12 cellular contexts compared by ENCODE assay signal in genomic region chr16:15954814-15955151, GRCh38. TPM values are rescaled to one million over a fixed set of nuclear protein-coding genes. Genes with fewer than 3 reads are reported as not detected.
DNase-seq lines count a peak whose midpoint lies in the region; ATAC-seq, FAIRE-seq and TF ChIP-seq lines count a peak whose summit lies in the region.
"Had no signal": no experiment of that assay in that cellular context is flagged by ENCODE, and none has a peak within 500 bp of the region (broad histone marks: within the 10 kb centered on the region; RNA-seq: fewer than 3 reads in every experiment).

No MANE protein-coding gene starts in this region.

- peaks cover 7% of the 10 kb centered on the region for H3K4me1 ChIP-seq in foreskin keratinocyte
- H3K4me1 ChIP-seq in small intestine (ENCODE audit: control insufficient read depth in 2 of 2, insufficient read depth in 1 of 2, low read depth in 1 of 2, low read length in 1 of 2), result peaks cover 0 to 22% of the 10 kb centered on the region in 2 donors
- H3K4me1 ChIP-seq: breast epithelium had no signal

- no peaks in the 10 kb centered on the region for H3K27me3 ChIP-seq in foreskin keratinocyte
- no peaks in the 10 kb centered on the region for H3K27me3 ChIP-seq in small intestine (ENCODE audit: control insufficient read depth in 2 of 2, insufficient read depth in 2 of 2, low read length in 2 of 2)
- H3K27me3 ChIP-seq: breast epithelium had no signal

- intact Hi-C loops in activated CD4-positive, alpha-beta memory T cell treated with anti-CD3 and anti-CD28 coated beads for 36 hours (cut with micrococcal nuclease), result no loop called here

- H3K27ac ChIP-seq in foreskin keratinocyte (no peak overlapping the region), small intestine (ENCODE audit: low read depth in 1 of 2, low read length in 1 of 2) (no peak overlapping the region)
- H3K27ac ChIP-seq: breast epithelium, HL-60 had no signal

- H3K9me3 Mint-ChIP-seq in activated CD4-positive, alpha-beta memory T cell treated with anti-CD3 and anti-CD28 coated beads, Interleukin-2, amount 10 ng/mL, durations not matched to agents 7 days and 5 days, result no peaks in the 10 kb centered on the region
- H3K9me3 Mint-ChIP-seq in activated CD4-positive, alpha-beta memory T cell treated with anti-CD3 and anti-CD28 coated beads for 36 hours, result no peaks in the 10 kb centered on the region
- H3K9me3 Mint-ChIP-seq in T-cell, result no peaks in the 10 kb centered on the region

- H3K36me3 ChIP-seq in small intestine (ENCODE audit: control insufficient read depth in 2 of 2, insufficient read depth in 2 of 2, low read length in 2 of 2), result no peaks in the 10 kb centered on the region
- H3K36me3 ChIP-seq: breast epithelium had no signal

- H3K4me3 ChIP-seq in fibroblast of the aortic adventitia (ENCODE audit: low read depth, low read length) (no peak overlapping the region), small intestine (ENCODE audit: low read depth in 1 of 2, low read length in 2 of 2) (no peak overlapping the region)
- H3K4me3 ChIP-seq: breast epithelium had no signal

- no peak overlapping the region for H3K4me3 Mint-ChIP-seq in activated CD4-positive, alpha-beta memory T cell treated with anti-CD3 and anti-CD28 coated beads, Interleukin-2, amount 10 ng/mL, durations not matched to agents 7 days and 5 days
- H3K4me3 Mint-ChIP-seq in activated CD4-positive, alpha-beta memory T cell treated with anti-CD3 and anti-CD28 coated beads for 36 hours, result no peak overlapping the region
- no peak overlapping the region for H3K4me3 Mint-ChIP-seq in T-cell

- FAIRE-seq in small intestine (lab: Jason Lieb, UNC), result no peak

- CTCF ChIA-PET in activated CD4-positive, alpha-beta memory T cell treated with anti-CD3 and anti-CD28 coated beads, Interleukin-2, amount 10 ng/mL, durations not matched to agents 7 days and 5 days (lab: Charles Lee), result no interaction called here
- CTCF ChIA-PET in activated CD4-positive, alpha-beta memory T cell treated with anti-CD3 and anti-CD28 coated beads for 36 hours (lab: Charles Lee), result no interaction called here
- CTCF ChIA-PET in T-cell (lab: Charles Lee), result no interaction called here

- no peak for DNase-seq in activated CD4-positive, alpha-beta memory T cell treated with anti-CD3 and anti-CD28 coated beads, Interleukin-2, amount 10 ng/mL, durations not matched to agents 7 days and 5 days
- DNase-seq in activated CD4-positive, alpha-beta memory T cell treated with anti-CD3 and anti-CD28 coated beads for 36 hours, result no peak
- DNase-seq in T-cell (no peak), fibroblast of the aortic adventitia (ENCODE audit: low read depth) (peak; percentile 44), stromal cell of bone marrow (ENCODE audit: low read depth) (peak; percentile 34), foreskin keratinocyte (no peak), small intestine (no peak)
- DNase-seq: activated CD4-positive, alpha-beta T cell treated with anti-CD3 and anti-CD28 coated beads for 1 hour; NCI-H1694 had no signal

- no peaks in the 10 kb centered on the region for H3K9me3 ChIP-seq in small intestine (ENCODE audit: control insufficient read depth, low read depth)
- H3K9me3 ChIP-seq: breast epithelium had no signal

- WGBS in small intestine, 3 donors, result 82 to 88% (median 86%) methylated on average over 11 of the region's 11 CpGs

- no peaks in the 10 kb centered on the region for H3K27me3 Mint-ChIP-seq in activated CD4-positive, alpha-beta memory T cell treated with anti-CD3 and anti-CD28 coated beads, Interleukin-2, amount 10 ng/mL, durations not matched to agents 7 days and 5 days
- H3K27me3 Mint-ChIP-seq in activated CD4-positive, alpha-beta memory T cell treated with anti-CD3 and anti-CD28 coated beads for 36 hours, result no peaks in the 10 kb centered on the region
- H3K27me3 Mint-ChIP-seq in T-cell, result no peaks in the 10 kb centered on the region

- ATAC-seq in T-cell (replicated peaks in 1 of 4), result no peak
- no peak for ATAC-seq in HG02678 (IDR thresholded peaks at IDR 0.05; ENCODE audit: unreplicated experiment)
- no peak for ATAC-seq in foreskin keratinocyte

- H3K4me1 Mint-ChIP-seq in activated CD4-positive, alpha-beta memory T cell treated with anti-CD3 and anti-CD28 coated beads, Interleukin-2, amount 10 ng/mL, durations not matched to agents 7 days and 5 days, result peaks cover 70% of the 10 kb centered on the region
- peaks cover 74% of the 10 kb centered on the region for H3K4me1 Mint-ChIP-seq in activated CD4-positive, alpha-beta memory T cell treated with anti-CD3 and anti-CD28 coated beads for 36 hours (ENCODE audit: low read depth)
- peaks cover 77 to 82% (median 80%) of the 10 kb centered on the region in 3 donors for H3K4me1 Mint-ChIP-seq in T-cell

- no peak for TF ChIP-seq CTCF in fibroblast of the aortic adventitia (IDR thresholded peaks at IDR 0.05; ENCODE audit: insufficient read depth, low read length)
- TF ChIP-seq CTCF in foreskin keratinocyte (conservative IDR thresholded peaks at IDR 0.05), result no peak

- peaks cover 32% of the 10 kb centered on the region for H3K36me3 Mint-ChIP-seq in activated CD4-positive, alpha-beta memory T cell treated with anti-CD3 and anti-CD28 coated beads, Interleukin-2, amount 10 ng/mL, durations not matched to agents 7 days and 5 days (ENCODE audit: low read depth)
- H3K36me3 Mint-ChIP-seq in activated CD4-positive, alpha-beta memory T cell treated with anti-CD3 and anti-CD28 coated beads for 36 hours, result peaks cover 18% of the 10 kb centered on the region
- H3K36me3 Mint-ChIP-seq in T-cell, result peaks cover 3% of the 10 kb centered on the region

- POLR2A ChIA-PET in activated CD4-positive, alpha-beta memory T cell treated with anti-CD3 and anti-CD28 coated beads, Interleukin-2, amount 10 ng/mL, durations not matched to agents 7 days and 5 days (lab: Charles Lee), result interaction anchor here (1.1 kb wide), 1 partner anchor 66 kb away, joined by 5 read pairs; the partner anchor contains the start of gene CEP20
- POLR2A ChIA-PET in activated CD4-positive, alpha-beta memory T cell treated with anti-CD3 and anti-CD28 coated beads for 36 hours (lab: Charles Lee), result no interaction called here
- POLR2A ChIA-PET in T-cell (lab: Charles Lee), result no interaction called here

- H3K27ac Mint-ChIP-seq in activated CD4-positive, alpha-beta memory T cell treated with anti-CD3 and anti-CD28 coated beads, Interleukin-2, amount 10 ng/mL, durations not matched to agents 7 days and 5 days, result peak overlapping the region; percentile 23
- no peak overlapping the region for H3K27ac Mint-ChIP-seq in activated CD4-positive, alpha-beta memory T cell treated with anti-CD3 and anti-CD28 coated beads for 36 hours
- H3K27ac Mint-ChIP-seq in T-cell, result peak overlapping the region; percentile 65 to 82

RNA-seq across cellular contexts. Expression of gene ABCC1, which starts 5.4 kb away (rescaled TPM):
- total RNA-seq in activated CD4-positive, alpha-beta memory T cell treated with anti-CD3 and anti-CD28 coated beads, Interleukin-2, amount 10 ng/mL, durations not matched to agents 7 days and 5 days, result 10 to 100 TPM; 41.4 to 44.2 TPM
- 10 to 100 TPM; 49.1 to 50.3 TPM for total RNA-seq in activated CD4-positive, alpha-beta memory T cell treated with anti-CD3 and anti-CD28 coated beads for 36 hours
- 10 to 100 TPM; 59.4 to 68.1 (median 63.0) TPM for total RNA-seq in T-cell
- total RNA-seq in fibroblast of the aortic adventitia (ENCODE audit: low replicate concordance), result 34.6 and 46.2 TPM in 2 replicates
- total RNA-seq in foreskin keratinocyte, result 22.1 and 22.3 TPM in 2 replicates
- polyA plus RNA-seq in foreskin keratinocyte, result 7.0 and 8.9 TPM in 2 replicates
- polyA plus RNA-seq in small intestine, result 10 to 100 TPM in 1 of 3 donors, under 1 TPM in 2; 0.54 to 12.4 (median 0.89) TPM

Comparison
In these comparisons a context has a peak if more than half of its experiments do, and no peak if none do; other contexts are left out.
1. DNase-seq: peak in fibroblast of the aortic adventitia (single experiment) and stromal cell of bone marrow (single experiment); none in activated CD4-positive, alpha-beta memory T cell treated with anti-CD3 and anti-CD28 coated beads, Interleukin-2, amount 10 ng/mL, durations not matched to agents 7 days and 5 days (single experiment), activated CD4-positive, alpha-beta memory T cell treated with anti-CD3 and anti-CD28 coated beads for 36 hours (single experiment), T-cell (0 of 34), foreskin keratinocyte (0 of 2) and small intestine (single experiment).